1 cellular context compared by ENCODE assay signal in genomic region chr1:15304708-15305326, GRCh38.
TF ChIP-seq lines count a peak whose summit lies in the region.

No MANE protein-coding gene starts in this region.

TF ChIP-seq in HepG2, 621 proteins besides CTCF, POLR2A, EP300 and RAD21 (continued from another document and continues in another):
- TF ChIP-seq ZNF280B (CRISPR knock-in tag; IDR thresholded peaks at IDR 0.05; ENCODE audit: borderline replicate concordance) (no peak), ZNF784 (CRISPR knock-in tag; IDR thresholded peaks at IDR 0.05; ENCODE audit: borderline replicate concordance) (no peak), ZNF704 (CRISPR knock-in tag; IDR thresholded peaks at IDR 0.05; ENCODE audit: borderline replicate concordance) (no peak), MTERF4 (CRISPR knock-in tag; IDR thresholded peaks at IDR 0.05) (peak; percentile 54; the same call in 1 of the 2 replicates), ZGPAT (CRISPR knock-in tag; IDR thresholded peaks at IDR 0.05) (peak; percentile 31; the same call in 1 of the 2 replicates), ZHX1 (CRISPR knock-in tag; IDR thresholded peaks at IDR 0.05; ENCODE audit: low read depth) (no peak), ZNF441 (CRISPR knock-in tag; IDR thresholded peaks at IDR 0.05; ENCODE audit: borderline replicate concordance) (no peak), POGK (CRISPR knock-in tag; conservative IDR thresholded peaks at IDR 0.05) (no peak), ZNF687 (CRISPR knock-in tag; IDR thresholded peaks at IDR 0.05) (no peak), PLSCR1 (CRISPR knock-in tag; IDR thresholded peaks at IDR 0.05; ENCODE audit: borderline replicate concordance) (no peak), SP140L (CRISPR knock-in tag; IDR thresholded peaks at IDR 0.05; ENCODE audit: borderline replicate concordance) (0 out of 2 replicates have a peak, but pooled peaks have one; percentile 38), ZBTB44 (CRISPR knock-in tag; IDR thresholded peaks at IDR 0.05) (no peak), ATF3 (CRISPR knock-in tag; IDR thresholded peaks at IDR 0.05) (no peak), PHF20 (CRISPR knock-in tag; IDR thresholded peaks at IDR 0.05) (no peak), ZNF597 (CRISPR knock-in tag; IDR thresholded peaks at IDR 0.05) (no peak), STAG1 (CRISPR knock-in tag; IDR thresholded peaks at IDR 0.05) (peak; percentile 96), SMAD9 (CRISPR knock-in tag; IDR thresholded peaks at IDR 0.05) (no peak), ZNF251 (CRISPR knock-in tag; IDR thresholded peaks at IDR 0.05) (no peak), ZNF788 (CRISPR knock-in tag; IDR thresholded peaks at IDR 0.05; ENCODE audit: borderline replicate concordance) (no peak), ZNF205 (CRISPR knock-in tag; IDR thresholded peaks at IDR 0.05) (no peak), FOSL2 (CRISPR knock-in tag; IDR thresholded peaks at IDR 0.05) (0 out of 2 replicates have a peak, but pooled peaks have one; percentile 8), ZKSCAN5 (CRISPR knock-in tag; IDR thresholded peaks at IDR 0.05) (no peak), MED8 (CRISPR knock-in tag; IDR thresholded peaks at IDR 0.05; ENCODE audit: insufficient replicate concordance) (no peak), ZBTB34 (CRISPR knock-in tag; IDR thresholded peaks at IDR 0.05) (no peak), TCF12 (IDR thresholded peaks at IDR 0.05) (no peak), TCF12 (CRISPR knock-in tag; IDR thresholded peaks at IDR 0.05) (no peak), ZNF232 (CRISPR knock-in tag; IDR thresholded peaks at IDR 0.05; ENCODE audit: borderline replicate concordance) (no peak), ZNF761 (CRISPR knock-in tag; conservative IDR thresholded peaks at IDR 0.05) (no peak), ZNF292 (CRISPR knock-in tag; IDR thresholded peaks at IDR 0.05; ENCODE audit: borderline replicate concordance, low read depth) (no peak), ZNF354B (CRISPR knock-in tag; IDR thresholded peaks at IDR 0.05) (no peak), POLR2AphosphoS5 (IDR thresholded peaks at IDR 0.05; ENCODE audit: low read depth, low read length) (no peak)
